In genomic region chr10:88256013-88256680, GRCh38 we compare ENCODE assay signal across 17 cellular contexts.
DNase-seq lines count a peak whose midpoint lies in the region; ATAC-seq and TF ChIP-seq lines count a peak whose summit lies in the region.
"Had no signal": no experiment of that assay in that cellular context is flagged by ENCODE, and none has a peak within 500 bp of the region (broad histone marks: within the 10 kb centered on the region; RNA-seq: fewer than 3 reads in every experiment).

No MANE protein-coding gene starts in this region.

- no peak for ATAC-seq in HG03521 (IDR thresholded peaks at IDR 0.05; ENCODE audit: unreplicated experiment)
- ATAC-seq: activated CD8-positive, alpha-beta T cell treated with anti-CD3 and anti-CD28 coated beads for 36 hours; activated naive CD8-positive, alpha-beta T cell treated with anti-CD3 and anti-CD28 coated beads, Interleukin-2, amount 50 U/mL, for 24 hours had no signal

- H3K4me3 ChIP-seq in esophagus (ENCODE audit: low read depth in 1 of 2, low read length in 2 of 2) (no peak overlapping the region), mesenchymal stem cell (ENCODE audit: insufficient read depth in 1 of 2, low read depth in 1 of 2, low read length in 2 of 2) (peak overlapping the region in 1 of 2 experiments; percentile 69), stomach (no peak overlapping the region)
- H3K4me3 ChIP-seq: hepatocyte had no signal

- no peak overlapping the region for H2AFZ ChIP-seq in mesenchymal stem cell (ENCODE audit: low read depth, low read length)
- H2AFZ ChIP-seq: hepatocyte had no signal

- DNase-seq in HFFc6 (no peak), mesenchymal stem cell (no peak), stomach (no peak), GM10266 (ENCODE audit: extremely low spot score) (no peak), cortex of kidney (lab: John Stamatoyannopoulos, UW) (no peak)
- no peak for DNase-seq in activated CD4-positive, alpha-beta T cell treated with anti-CD3 and anti-CD28 coated beads, Interleukin-2, amount 50 U/mL, for 4 hours
- DNase-seq: activated CD8-positive, alpha-beta T cell treated with anti-CD3 and anti-CD28 coated beads for 36 hours; activated naive CD8-positive, alpha-beta T cell treated with anti-CD3 and anti-CD28 coated beads, Interleukin-2, amount 50 U/mL, for 24 hours; NCI-H1930; NCI-H526; stimulated activated CD4-positive, alpha-beta T cell treated with anti-CD3 and anti-CD28 coated beads, Interleukin-2, amount 100 ng/mL, for 24 hours had no signal

- no peaks in the 10 kb centered on the region for H3K27me3 ChIP-seq in esophagus (ENCODE audit: control insufficient read depth in 1 of 2, insufficient read depth in 2 of 2, low read length in 2 of 2)
- no peaks in the 10 kb centered on the region for H3K27me3 ChIP-seq in mesenchymal stem cell (ENCODE audit: control insufficient read depth in 1 of 2, insufficient read depth in 1 of 2, low read length in 2 of 2)
- H3K27me3 ChIP-seq in stomach = no peaks in the 10 kb centered on the region
- H3K27me3 ChIP-seq: hepatocyte had no signal

- H2BK12ac ChIP-seq in mesenchymal stem cell (ENCODE audit: low read length in 2 of 2) = no peak overlapping the region

- peak overlapping the region; percentile 38; the same call in 1 of the 2 replicates for H3K4me3 Mint-ChIP-seq in HFFc6
- H3K4me3 Mint-ChIP-seq: activated CD8-positive, alpha-beta T cell treated with anti-CD3 and anti-CD28 coated beads for 36 hours; activated naive CD8-positive, alpha-beta T cell treated with anti-CD3 and anti-CD28 coated beads, Interleukin-2, amount 50 U/mL, for 24 hours; activated T-helper 1 cell treated with anti-CD3 and anti-CD28 coated beads, Interleukin-12 subunit alpha, Interleukin-12 subunit beta, Interleukin-2, Interleukin-4 antibody, amounts not matched to agents 30 ng/mL and 10 ng/mL and 1 ng/mL, durations not matched to agents 14 hours and 24 hours and 36 hours; type B pancreatic cell had no signal

- no peak for TF ChIP-seq POLR2A in stomach (IDR thresholded peaks at IDR 0.05)

- H3K27ac Mint-ChIP-seq in HFFc6 = no peak overlapping the region
- H3K27ac Mint-ChIP-seq: activated CD8-positive, alpha-beta T cell treated with anti-CD3 and anti-CD28 coated beads for 36 hours; activated naive CD8-positive, alpha-beta T cell treated with anti-CD3 and anti-CD28 coated beads, Interleukin-2, amount 50 U/mL, for 24 hours; activated T-helper 1 cell treated with anti-CD3 and anti-CD28 coated beads, Interleukin-12 subunit alpha, Interleukin-12 subunit beta, Interleukin-2, Interleukin-4 antibody, amounts not matched to agents 30 ng/mL and 10 ng/mL and 1 ng/mL, durations not matched to agents 14 hours and 24 hours and 36 hours; type B pancreatic cell had no signal

- H3K4me1 Mint-ChIP-seq in HFFc6 (ENCODE audit: low read depth) = peaks cover 30% of the 10 kb centered on the region

- H3K79me1 ChIP-seq in mesenchymal stem cell (replicated peaks; ENCODE audit: low read length, poor library complexity, severe bottlenecking) = no peaks in the 10 kb centered on the region

- H4K91ac ChIP-seq in mesenchymal stem cell (ENCODE audit: low read length) = no peak overlapping the region

- 84 to 85% methylated on average over 20 of the region's 20 CpGs for WGBS in esophagus, 2 donors
- WGBS in mesenchymal stem cell = 95% methylated on average over 20 of the region's 20 CpGs
- 72 to 95% (median 83%) methylated on average over 20 of the region's 20 CpGs for WGBS in stomach, 5 donors

- no peak for TF ChIP-seq EP300 in stomach (IDR thresholded peaks at IDR 0.05)

- H3K9me3 Mint-ChIP-seq in HFFc6 = no peaks in the 10 kb centered on the region
- H3K9me3 Mint-ChIP-seq: activated CD8-positive, alpha-beta T cell treated with anti-CD3 and anti-CD28 coated beads for 36 hours; activated naive CD8-positive, alpha-beta T cell treated with anti-CD3 and anti-CD28 coated beads, Interleukin-2, amount 50 U/mL, for 24 hours; type B pancreatic cell had no signal

- H3K27ac ChIP-seq in esophagus (ENCODE audit: low read depth in 2 of 2, low read length in 1 of 2) (peak overlapping the region; percentile 45 to 50), mesenchymal stem cell (ENCODE audit: low read length, poor library complexity, severe bottlenecking) (no peak overlapping the region), stomach (peak overlapping the region in 4 of 5 donors; percentile 55 to 62 (median 58))
- H3K27ac ChIP-seq: epithelial cell of prostate, hepatocyte had no signal

- no peak overlapping the region for H3K14ac ChIP-seq in mesenchymal stem cell (ENCODE audit: low read length in 2 of 2)

- H4K8ac ChIP-seq in mesenchymal stem cell (ENCODE audit: low read length) = no peak overlapping the region

- intact Hi-C loops in stomach (cut with DNase I; ENCODE audit: low total_unique reads) = no loop called here

- H2BK120ac ChIP-seq in mesenchymal stem cell (ENCODE audit: low read depth, low read length) = no peak overlapping the region

- no peak overlapping the region for H3K18ac ChIP-seq in mesenchymal stem cell (ENCODE audit: low read depth in 1 of 2, low read length in 2 of 2)

- H3K9me3 ChIP-seq in esophagus (ENCODE audit: control insufficient read depth in 2 of 2, insufficient read depth in 1 of 2, low read depth in 1 of 2, low read length in 1 of 2) (no peaks in the 10 kb centered on the region), mesenchymal stem cell (ENCODE audit: control insufficient read depth, low read length) (no peaks in the 10 kb centered on the region), stomach (no peaks in the 10 kb centered on the region)

- no peak overlapping the region for H2BK5ac ChIP-seq in mesenchymal stem cell (ENCODE audit: low read depth, low read length, poor library complexity, severe bottlenecking)

- no peaks in the 10 kb centered on the region for H3K36me3 Mint-ChIP-seq in HFFc6 (ENCODE audit: low read depth)
- H3K36me3 Mint-ChIP-seq: type B pancreatic cell had no signal

- H3K4ac ChIP-seq in mesenchymal stem cell (ENCODE audit: low read depth in 1 of 2, low read length in 2 of 2) = no peak overlapping the region

- no peak overlapping the region for H3K4me2 ChIP-seq in mesenchymal stem cell (ENCODE audit: low read length, poor library complexity, severe bottlenecking)
- H3K4me2 ChIP-seq: hepatocyte had no signal

- H3K9ac ChIP-seq in mesenchymal stem cell (ENCODE audit: low read length) = peak overlapping the region; percentile 66

- H3K4me1 ChIP-seq in esophagus (ENCODE audit: control insufficient read depth in 2 of 2, insufficient read depth in 2 of 2, low read length in 1 of 2) = peaks cover 0 to 2% of the 10 kb centered on the region in 2 donors
- H3K4me1 ChIP-seq in mesenchymal stem cell (ENCODE audit: control insufficient read depth, insufficient read depth, low read depth, low read length) = peaks cover 3% of the 10 kb centered on the region
- peaks cover 5 to 21% (median 12%) of the 10 kb centered on the region in 4 donors for H3K4me1 ChIP-seq in stomach

- H2AK5ac ChIP-seq in mesenchymal stem cell (ENCODE audit: low read length, severe bottlenecking) = no peak overlapping the region

- H3K27me3 Mint-ChIP-seq in HFFc6 (ENCODE audit: insufficient read depth) = no peaks in the 10 kb centered on the region; the same call in 1 of the 2 replicates
- H3K27me3 Mint-ChIP-seq: activated CD8-positive, alpha-beta T cell treated with anti-CD3 and anti-CD28 coated beads for 36 hours; activated naive CD8-positive, alpha-beta T cell treated with anti-CD3 and anti-CD28 coated beads, Interleukin-2, amount 50 U/mL, for 24 hours; type B pancreatic cell had no signal

- TF ChIP-seq CTCF in HFFc6 (IDR thresholded peaks at IDR 0.05) (no peak), stomach (IDR thresholded peaks at IDR 0.05) (no peak), GM10266 (IDR thresholded peaks at IDR 0.05; ENCODE audit: control insufficient read depth, insufficient read depth, low read depth, missing control alignments) (no peak)

- no peaks in the 10 kb centered on the region for H3K36me3 ChIP-seq in esophagus (ENCODE audit: control insufficient read depth in 2 of 2, insufficient read depth in 2 of 2, low read length in 1 of 2)
- H3K36me3 ChIP-seq in mesenchymal stem cell (ENCODE audit: control insufficient read depth in 1 of 2, insufficient read depth in 2 of 2, low read depth in 1 of 2, low read length in 2 of 2) = no peaks in the 10 kb centered on the region
- H3K36me3 ChIP-seq in stomach = no peaks in the 10 kb centered on the region

- no peak overlapping the region for H3K23ac ChIP-seq in mesenchymal stem cell (ENCODE audit: low read length in 2 of 2)

- H2BK15ac ChIP-seq in mesenchymal stem cell (ENCODE audit: low read depth, poor library complexity, severe bottlenecking) = no peak overlapping the region
